ENCODE assay signal across 1 cellular context in the genomic region with DNA sequence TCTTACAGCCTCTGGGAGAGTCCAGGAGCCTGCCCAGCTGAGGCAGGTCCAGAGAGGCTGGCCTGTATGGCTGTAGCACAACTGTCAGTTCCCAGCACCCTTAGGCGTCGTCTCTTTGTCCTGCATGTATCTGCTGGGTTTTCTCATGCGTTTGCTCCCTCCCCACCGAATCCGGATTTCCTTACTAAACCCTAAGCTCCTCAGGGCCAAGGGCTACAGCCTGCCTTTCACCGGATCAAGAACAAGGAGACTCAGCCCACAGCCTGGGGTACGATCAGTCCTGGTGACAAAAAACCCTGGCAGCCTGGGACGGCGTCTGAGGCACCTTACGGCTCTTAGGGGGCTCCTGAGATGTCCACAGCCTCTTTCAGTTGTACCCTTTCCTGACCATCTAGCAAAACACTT.
TF ChIP-seq lines count a peak whose summit lies in the region.

No MANE protein-coding gene starts in this region.

TF ChIP-seq in GM23338, 12 proteins besides CTCF, POLR2A, EP300 and RAD21 (continued from another document):
- TF ChIP-seq, protein P1, sequence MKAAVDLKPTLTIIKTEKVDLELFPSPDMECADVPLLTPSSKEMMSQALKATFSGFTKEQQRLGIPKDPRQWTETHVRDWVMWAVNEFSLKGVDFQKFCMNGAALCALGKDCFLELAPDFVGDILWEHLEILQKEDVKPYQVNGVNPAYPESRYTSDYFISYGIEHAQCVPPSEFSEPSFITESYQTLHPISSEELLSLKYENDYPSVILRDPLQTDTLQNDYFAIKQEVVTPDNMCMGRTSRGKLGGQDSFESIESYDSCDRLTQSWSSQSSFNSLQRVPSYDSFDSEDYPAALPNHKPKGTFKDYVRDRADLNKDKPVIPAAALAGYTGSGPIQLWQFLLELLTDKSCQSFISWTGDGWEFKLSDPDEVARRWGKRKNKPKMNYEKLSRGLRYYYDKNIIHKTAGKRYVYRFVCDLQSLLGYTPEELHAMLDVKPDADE (IDR thresholded peaks at IDR 0.05) = no peak
- TF ChIP-seq EZH2phosphoT487 (IDR thresholded peaks at IDR 0.05; ENCODE audit: unreplicated experiment) (no peak), NANOG (IDR thresholded peaks at IDR 0.05; ENCODE audit: borderline replicate concordance) (no peak), JUNB (IDR thresholded peaks at IDR 0.05; ENCODE audit: unreplicated experiment) (no peak), ZNF114 (CRISPR knock-in tag; IDR thresholded peaks at IDR 0.05) (no peak), EZH2 (IDR thresholded peaks at IDR 0.05; ENCODE audit: low read depth, unreplicated experiment) (no peak), CREB1 (CRISPR knock-in tag; IDR thresholded peaks at IDR 0.05; ENCODE audit: low read depth) (no peak), POLR2AphosphoS5 (IDR thresholded peaks at IDR 0.05; ENCODE audit: low read depth) (no peak), ZNF331 (CRISPR knock-in tag; IDR thresholded peaks at IDR 0.05; ENCODE audit: low read depth) (no peak)
- TF ChIP-seq, protein P2, sequence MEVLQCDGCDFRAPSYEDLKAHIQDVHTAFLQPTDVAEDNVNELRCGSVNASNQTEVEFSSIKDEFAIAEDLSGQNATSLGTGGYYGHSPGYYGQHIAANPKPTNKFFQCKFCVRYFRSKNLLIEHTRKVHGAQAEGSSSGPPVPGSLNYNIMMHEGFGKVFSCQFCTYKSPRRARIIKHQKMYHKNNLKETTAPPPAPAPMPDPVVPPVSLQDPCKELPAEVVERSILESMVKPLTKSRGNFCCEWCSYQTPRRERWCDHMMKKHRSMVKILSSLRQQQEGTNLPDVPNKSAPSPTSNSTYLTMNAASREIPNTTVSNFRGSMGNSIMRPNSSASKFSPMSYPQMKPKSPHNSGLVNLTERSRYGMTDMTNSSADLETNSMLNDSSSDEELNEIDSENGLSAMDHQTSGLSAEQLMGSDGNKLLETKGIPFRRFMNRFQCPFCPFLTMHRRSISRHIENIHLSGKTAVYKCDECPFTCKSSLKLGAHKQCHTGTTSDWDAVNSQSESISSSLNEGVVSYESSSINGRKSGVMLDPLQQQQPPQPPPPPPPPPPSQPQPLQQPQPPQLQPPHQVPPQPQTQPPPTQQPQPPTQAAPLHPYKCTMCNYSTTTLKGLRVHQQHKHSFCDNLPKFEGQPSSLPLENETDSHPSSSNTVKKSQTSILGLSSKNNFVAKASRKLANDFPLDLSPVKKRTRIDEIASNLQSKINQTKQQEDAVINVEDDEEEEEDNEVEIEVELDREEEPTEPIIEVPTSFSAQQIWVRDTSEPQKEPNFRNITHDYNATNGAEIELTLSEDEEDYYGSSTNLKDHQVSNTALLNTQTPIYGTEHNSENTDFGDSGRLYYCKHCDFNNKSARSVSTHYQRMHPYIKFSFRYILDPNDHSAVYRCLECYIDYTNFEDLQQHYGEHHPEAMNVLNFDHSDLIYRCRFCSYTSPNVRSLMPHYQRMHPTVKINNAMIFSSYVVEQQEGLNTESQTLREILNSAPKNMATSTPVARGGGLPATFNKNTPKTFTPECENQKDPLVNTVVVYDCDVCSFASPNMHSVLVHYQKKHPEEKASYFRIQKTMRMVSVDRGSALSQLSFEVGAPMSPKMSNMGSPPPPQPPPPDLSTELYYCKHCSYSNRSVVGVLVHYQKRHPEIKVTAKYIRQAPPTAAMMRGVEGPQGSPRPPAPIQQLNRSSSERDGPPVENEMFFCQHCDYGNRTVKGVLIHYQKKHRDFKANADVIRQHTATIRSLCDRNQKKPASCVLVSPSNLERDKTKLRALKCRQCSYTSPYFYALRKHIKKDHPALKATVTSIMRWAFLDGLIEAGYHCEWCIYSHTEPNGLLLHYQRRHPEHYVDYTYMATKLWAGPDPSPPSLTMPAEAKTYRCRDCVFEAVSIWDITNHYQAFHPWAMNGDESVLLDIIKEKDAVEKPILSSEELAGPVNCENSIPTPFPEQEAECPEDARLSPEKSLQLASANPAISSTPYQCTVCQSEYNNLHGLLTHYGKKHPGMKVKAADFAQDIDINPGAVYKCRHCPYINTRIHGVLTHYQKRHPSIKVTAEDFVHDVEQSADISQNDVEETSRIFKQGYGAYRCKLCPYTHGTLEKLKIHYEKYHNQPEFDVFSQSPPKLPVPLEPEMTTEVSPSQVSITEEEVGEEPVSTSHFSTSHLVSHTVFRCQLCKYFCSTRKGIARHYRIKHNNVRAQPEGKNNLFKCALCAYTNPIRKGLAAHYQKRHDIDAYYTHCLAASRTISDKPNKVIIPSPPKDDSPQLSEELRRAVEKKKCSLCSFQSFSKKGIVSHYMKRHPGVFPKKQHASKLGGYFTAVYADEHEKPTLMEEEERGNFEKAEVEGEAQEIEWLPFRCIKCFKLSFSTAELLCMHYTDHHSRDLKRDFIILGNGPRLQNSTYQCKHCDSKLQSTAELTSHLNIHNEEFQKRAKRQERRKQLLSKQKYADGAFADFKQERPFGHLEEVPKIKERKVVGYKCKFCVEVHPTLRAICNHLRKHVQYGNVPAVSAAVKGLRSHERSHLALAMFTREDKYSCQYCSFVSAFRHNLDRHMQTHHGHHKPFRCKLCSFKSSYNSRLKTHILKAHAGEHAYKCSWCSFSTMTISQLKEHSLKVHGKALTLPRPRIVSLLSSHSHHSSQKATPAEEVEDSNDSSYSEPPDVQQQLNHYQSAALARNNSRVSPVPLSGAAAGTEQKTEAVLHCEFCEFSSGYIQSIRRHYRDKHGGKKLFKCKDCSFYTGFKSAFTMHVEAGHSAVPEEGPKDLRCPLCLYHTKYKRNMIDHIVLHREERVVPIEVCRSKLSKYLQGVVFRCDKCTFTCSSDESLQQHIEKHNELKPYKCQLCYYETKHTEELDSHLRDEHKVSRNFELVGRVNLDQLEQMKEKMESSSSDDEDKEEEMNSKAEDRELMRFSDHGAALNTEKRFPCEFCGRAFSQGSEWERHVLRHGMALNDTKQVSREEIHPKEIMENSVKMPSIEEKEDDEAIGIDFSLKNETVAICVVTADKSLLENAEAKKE (CRISPR knock-in tag; IDR thresholded peaks at IDR 0.05) = no peak
- TF ChIP-seq, protein P3, sequence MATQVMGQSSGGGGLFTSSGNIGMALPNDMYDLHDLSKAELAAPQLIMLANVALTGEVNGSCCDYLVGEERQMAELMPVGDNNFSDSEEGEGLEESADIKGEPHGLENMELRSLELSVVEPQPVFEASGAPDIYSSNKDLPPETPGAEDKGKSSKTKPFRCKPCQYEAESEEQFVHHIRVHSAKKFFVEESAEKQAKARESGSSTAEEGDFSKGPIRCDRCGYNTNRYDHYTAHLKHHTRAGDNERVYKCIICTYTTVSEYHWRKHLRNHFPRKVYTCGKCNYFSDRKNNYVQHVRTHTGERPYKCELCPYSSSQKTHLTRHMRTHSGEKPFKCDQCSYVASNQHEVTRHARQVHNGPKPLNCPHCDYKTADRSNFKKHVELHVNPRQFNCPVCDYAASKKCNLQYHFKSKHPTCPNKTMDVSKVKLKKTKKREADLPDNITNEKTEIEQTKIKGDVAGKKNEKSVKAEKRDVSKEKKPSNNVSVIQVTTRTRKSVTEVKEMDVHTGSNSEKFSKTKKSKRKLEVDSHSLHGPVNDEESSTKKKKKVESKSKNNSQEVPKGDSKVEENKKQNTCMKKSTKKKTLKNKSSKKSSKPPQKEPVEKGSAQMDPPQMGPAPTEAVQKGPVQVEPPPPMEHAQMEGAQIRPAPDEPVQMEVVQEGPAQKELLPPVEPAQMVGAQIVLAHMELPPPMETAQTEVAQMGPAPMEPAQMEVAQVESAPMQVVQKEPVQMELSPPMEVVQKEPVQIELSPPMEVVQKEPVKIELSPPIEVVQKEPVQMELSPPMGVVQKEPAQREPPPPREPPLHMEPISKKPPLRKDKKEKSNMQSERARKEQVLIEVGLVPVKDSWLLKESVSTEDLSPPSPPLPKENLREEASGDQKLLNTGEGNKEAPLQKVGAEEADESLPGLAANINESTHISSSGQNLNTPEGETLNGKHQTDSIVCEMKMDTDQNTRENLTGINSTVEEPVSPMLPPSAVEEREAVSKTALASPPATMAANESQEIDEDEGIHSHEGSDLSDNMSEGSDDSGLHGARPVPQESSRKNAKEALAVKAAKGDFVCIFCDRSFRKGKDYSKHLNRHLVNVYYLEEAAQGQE (IDR thresholded peaks at IDR 0.05; ENCODE audit: unreplicated experiment) = no peak
